ENCODE assay signal across 1 cellular context in genomic region chrX:368811-369562, GRCh38.
TF ChIP-seq lines count a peak whose summit lies in the region.

No MANE protein-coding gene starts in this region.

TF ChIP-seq in K562, 482 proteins besides CTCF, POLR2A, EP300 and RAD21 (continued from another document):
- TF ChIP-seq, protein P1, sequence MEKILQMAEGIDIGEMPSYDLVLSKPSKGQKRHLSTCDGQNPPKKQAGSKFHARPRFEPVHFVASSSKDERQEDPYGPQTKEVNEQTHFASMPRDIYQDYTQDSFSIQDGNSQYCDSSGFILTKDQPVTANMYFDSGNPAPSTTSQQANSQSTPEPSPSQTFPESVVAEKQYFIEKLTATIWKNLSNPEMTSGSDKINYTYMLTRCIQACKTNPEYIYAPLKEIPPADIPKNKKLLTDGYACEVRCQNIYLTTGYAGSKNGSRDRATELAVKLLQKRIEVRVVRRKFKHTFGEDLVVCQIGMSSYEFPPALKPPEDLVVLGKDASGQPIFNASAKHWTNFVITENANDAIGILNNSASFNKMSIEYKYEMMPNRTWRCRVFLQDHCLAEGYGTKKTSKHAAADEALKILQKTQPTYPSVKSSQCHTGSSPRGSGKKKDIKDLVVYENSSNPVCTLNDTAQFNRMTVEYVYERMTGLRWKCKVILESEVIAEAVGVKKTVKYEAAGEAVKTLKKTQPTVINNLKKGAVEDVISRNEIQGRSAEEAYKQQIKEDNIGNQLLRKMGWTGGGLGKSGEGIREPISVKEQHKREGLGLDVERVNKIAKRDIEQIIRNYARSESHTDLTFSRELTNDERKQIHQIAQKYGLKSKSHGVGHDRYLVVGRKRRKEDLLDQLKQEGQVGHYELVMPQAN (IDR thresholded peaks at IDR 0.05; ENCODE audit: borderline replicate concordance): no peak
- TF ChIP-seq, protein P2, sequence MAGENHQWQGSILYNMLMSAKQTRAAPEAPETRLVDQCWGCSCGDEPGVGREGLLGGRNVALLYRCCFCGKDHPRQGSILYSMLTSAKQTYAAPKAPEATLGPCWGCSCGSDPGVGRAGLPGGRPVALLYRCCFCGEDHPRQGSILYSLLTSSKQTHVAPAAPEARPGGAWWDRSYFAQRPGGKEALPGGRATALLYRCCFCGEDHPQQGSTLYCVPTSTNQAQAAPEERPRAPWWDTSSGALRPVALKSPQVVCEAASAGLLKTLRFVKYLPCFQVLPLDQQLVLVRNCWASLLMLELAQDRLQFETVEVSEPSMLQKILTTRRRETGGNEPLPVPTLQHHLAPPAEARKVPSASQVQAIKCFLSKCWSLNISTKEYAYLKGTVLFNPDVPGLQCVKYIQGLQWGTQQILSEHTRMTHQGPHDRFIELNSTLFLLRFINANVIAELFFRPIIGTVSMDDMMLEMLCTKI (IDR thresholded peaks at IDR 0.05; ENCODE audit: partially characterized antibody): no peak
- no peak for TF ChIP-seq ZBTB43 (CRISPR knock-in tag; IDR thresholded peaks at IDR 0.05)
- peak; percentile 76 for TF ChIP-seq C11orf30 (IDR thresholded peaks at IDR 0.05; ENCODE audit: low read depth)
- peak; percentile 38; the same call in 1 of the 2 replicates for TF ChIP-seq MAFF (IDR thresholded peaks at IDR 0.05; ENCODE audit: low read length)
- peak; percentile 40; the same call in 1 of the 2 replicates for TF ChIP-seq MAFK (IDR thresholded peaks at IDR 0.05; ENCODE audit: low read length)
- TF ChIP-seq ZNF316 (IDR thresholded peaks at IDR 0.05): peak; percentile 80
- 0 out of 2 replicates have a peak, but pooled peaks have one; percentile 15 for TF ChIP-seq MAFG (tag; conservative IDR thresholded peaks at IDR 0.05)
- no peak for TF ChIP-seq E2F5 (CRISPR knock-in tag; IDR thresholded peaks at IDR 0.05)
- peak; percentile 59 for TF ChIP-seq NFE2 (IDR thresholded peaks at IDR 0.05; ENCODE audit: low read depth)
TF ChIP-seq in K562: peak in this region for 7.
